In genomic region chr15:39781967-39782292, GRCh38 we compare ENCODE assay signal across 8 cellular contexts. TPM values are rescaled to one million over a fixed set of nuclear protein-coding genes. Genes with fewer than 3 reads are reported as not detected.
A peak's percentile ranks its signal among the peaks of the same experiment; 100 is the strongest.
DNase-seq lines count a peak whose midpoint lies in the region; FAIRE-seq and TF ChIP-seq lines count a peak whose summit lies in the region.

No MANE protein-coding gene starts in this region.

- H2BK5ac ChIP-seq in neuronal stem cell (ENCODE audit: low read length): no peak overlapping the region

- no peak overlapping the region for H2BK15ac ChIP-seq in neuronal stem cell (ENCODE audit: low read length)

- H3K4me3 Mint-ChIP-seq in CD8-positive, alpha-beta memory T cell: peak overlapping the region; percentile 82 to 98 (median 96)

- peak overlapping the region; percentile 65 to 96 (median 90) for H3K27ac Mint-ChIP-seq in CD8-positive, alpha-beta memory T cell

- peak overlapping the region; percentile 98 for H2AFZ ChIP-seq in neuronal stem cell (ENCODE audit: low read length)

- H3K36me3 ChIP-seq in CD8-positive, alpha-beta memory T cell (ENCODE audit: insufficient read depth, low read length): no peaks in the 10 kb centered on the region
- no peaks in the 10 kb centered on the region for H3K36me3 ChIP-seq in duodenal mucosa (ENCODE audit: control insufficient read depth in 1 of 2, insufficient read depth in 2 of 2, low read length in 2 of 2)
- H3K36me3 ChIP-seq in neuronal stem cell (replicated peaks in 1 of 2; ENCODE audit: control insufficient read depth in 2 of 2, insufficient read depth in 2 of 2, low read length in 2 of 2): peaks cover 0 to 8% of the 10 kb centered on the region in 2 donors

- no peak overlapping the region for H4K8ac ChIP-seq in neuronal stem cell (ENCODE audit: low read depth, low read length)

- no peak overlapping the region for H2AK5ac ChIP-seq in neuronal stem cell (ENCODE audit: low read depth, low read length)

- H3K27me3 Mint-ChIP-seq in CD8-positive, alpha-beta memory T cell: peaks cover 4% of the 10 kb centered on the region in 2 donors

- H3K4ac ChIP-seq in neuronal stem cell (ENCODE audit: low read length): no peak overlapping the region

- CTCF ChIA-PET in CD8-positive, alpha-beta memory T cell (lab: Charles Lee): interaction anchor here (1.2 to 1.3 kb wide), 3 partner anchors 25 to 497 kb away, joined by 3 to 5 read pairs (median 3); no protein-coding TSS in a partner anchor

- no CpG with 5 or more reads among the region's 2 CpGs for WGBS in neuronal stem cell (ENCODE audit: extremely low coverage in 2 of 2, insufficient read length in 2 of 2, insufficient replicate concordance in 1 of 2), 2 donors

- H3K79me1 ChIP-seq in neuronal stem cell (ENCODE audit: low read depth, low read length): no peaks in the 10 kb centered on the region

- H3K14ac ChIP-seq in neuronal stem cell (ENCODE audit: low read length): no peak overlapping the region

- no peak overlapping the region for H3K23ac ChIP-seq in neuronal stem cell (ENCODE audit: low read depth, low read length, poor library complexity)

- peaks cover 31% of the 10 kb centered on the region for H3K4me1 ChIP-seq in CD8-positive, alpha-beta memory T cell (ENCODE audit: insufficient read depth, low read length)
- H3K4me1 ChIP-seq in duodenal mucosa (ENCODE audit: control insufficient read depth in 1 of 2, insufficient read depth in 2 of 2, low read length in 2 of 2): peaks cover 9 to 16% of the 10 kb centered on the region in 2 donors
- H3K4me1 ChIP-seq in neuronal stem cell (ENCODE audit: control insufficient read depth in 2 of 2, insufficient read depth in 1 of 2, low read depth in 1 of 2, low read length in 2 of 2): peaks cover 8 to 25% of the 10 kb centered on the region in 2 donors

- H3K9ac ChIP-seq in duodenal mucosa (ENCODE audit: low read depth in 1 of 2, low read length in 2 of 2) (no peak overlapping the region), neuronal stem cell (ENCODE audit: low read depth, low read length, poor library complexity) (no peak overlapping the region)

- no peak overlapping the region for H3K18ac ChIP-seq in neuronal stem cell (ENCODE audit: low read length)

- H3K27ac ChIP-seq in CD8-positive, alpha-beta memory T cell (ENCODE audit: low read depth, low read length): peak overlapping the region; percentile 83
- no peak overlapping the region for H3K27ac ChIP-seq in duodenal mucosa (ENCODE audit: low read depth, low read length)
- H3K27ac ChIP-seq in neuronal stem cell (replicated peaks; ENCODE audit: low read length): peak overlapping the region; percentile 71

- no peak for FAIRE-seq in D721Med (lab: Jason Lieb, UNC)

- no peak overlapping the region for H2BK120ac ChIP-seq in neuronal stem cell (ENCODE audit: low read depth, low read length)

- DNase-seq in CD8-positive, alpha-beta memory T cell: no peak
- DNase-seq in NCI-H69 (lab: John Stamatoyannopoulos, UW) (peak; percentile 64), neuronal stem cell (ENCODE audit: low spot score) (no peak), D721Med (ENCODE audit: insufficient read length, low spot score) (no peak), posterior cingulate gyrus (no peak), A172 (ENCODE audit: low spot score) (no peak)
- no peak for DNase-seq in stimulated activated naive CD4-positive, alpha-beta T cell (lab: John Stamatoyannopoulos, UW)

- no peaks in the 10 kb centered on the region for H3K9me3 ChIP-seq in CD8-positive, alpha-beta memory T cell (ENCODE audit: low read length)
- H3K9me3 ChIP-seq in duodenal mucosa (ENCODE audit: control insufficient read depth in 1 of 2, low read length in 2 of 2) (no peaks in the 10 kb centered on the region), neuronal stem cell (replicated peaks in 1 of 2; ENCODE audit: control insufficient read depth in 2 of 2, insufficient read depth in 1 of 2, low read depth in 1 of 2, low read length in 2 of 2) (peaks cover 0 to 7% of the 10 kb centered on the region in 2 donors)

- H3K9me3 Mint-ChIP-seq in CD8-positive, alpha-beta memory T cell: no peaks in the 10 kb centered on the region

- peaks cover 42 to 58% (median 56%) of the 10 kb centered on the region in 3 donors for H3K4me1 Mint-ChIP-seq in CD8-positive, alpha-beta memory T cell

- TF ChIP-seq CTCF in D721Med (IDR thresholded peaks at IDR 0.05; ENCODE audit: insufficient read depth, missing control alignments): no peak

- H3K27me3 ChIP-seq in CD8-positive, alpha-beta memory T cell (ENCODE audit: insufficient read depth, low read length, poor library complexity, severe bottlenecking): no peaks in the 10 kb centered on the region
- H3K27me3 ChIP-seq in duodenal mucosa (ENCODE audit: control insufficient read depth in 1 of 2, insufficient read depth in 2 of 2, low read length in 2 of 2) (peaks cover 3% of the 10 kb centered on the region in 2 donors), neuronal stem cell (ENCODE audit: control insufficient read depth in 3 of 3, insufficient read depth in 3 of 3, low read depth in 1 of 3, low read length in 3 of 3) (no peaks in the 10 kb centered on the region)

- peaks cover 0 to 23% (median 2%) of the 10 kb centered on the region in 3 donors for H3K36me3 Mint-ChIP-seq in CD8-positive, alpha-beta memory T cell

- intact Hi-C loops in posterior cingulate gyrus (cut with DNase I): loop anchor here (2.0 to 10.0 kb wide), 4 partner anchors 150 to 493 kb away; partner anchors contain the start of genes BMF and EIF2AK4

- H2BK12ac ChIP-seq in neuronal stem cell (ENCODE audit: low read length): no peak overlapping the region

- POLR2A ChIA-PET in CD8-positive, alpha-beta memory T cell (lab: Charles Lee): no interaction called here

- H4K91ac ChIP-seq in neuronal stem cell (ENCODE audit: low read depth, low read length, poor library complexity): no peak overlapping the region

- H3K4me3 ChIP-seq in CD8-positive, alpha-beta memory T cell (ENCODE audit: low read length): peak overlapping the region; percentile 94
- H3K4me3 ChIP-seq in duodenal mucosa (ENCODE audit: low read depth in 1 of 2, low read length in 2 of 2): peak overlapping the region; percentile 95 to 96
- peak overlapping the region; percentile 57 to 67 for H3K4me3 ChIP-seq in neuronal stem cell (ENCODE audit: low read length in 2 of 2)

- no peak overlapping the region for H3K4me2 ChIP-seq in neuronal stem cell (ENCODE audit: insufficient read depth, low read length, poor library complexity, severe bottlenecking)

RNA-seq across cellular contexts. Expression of gene FSIP1, which starts 0.7 kb away (rescaled TPM):
- total RNA-seq in CD8-positive, alpha-beta memory T cell: under 1 TPM; 0.38 to 0.63 TPM
- polyA plus RNA-seq in CD8-positive, alpha-beta memory T cell: 1.3 TPM
- polyA plus RNA-seq in neuronal stem cell (2013, experiment 1 of 2): 1.3 TPM
- 1.1 TPM for polyA plus RNA-seq in neuronal stem cell (2013, experiment 2 of 2)
- 0.41 and 0.86 TPM in 2 replicates for total RNA-seq in A172 (2014; rRNA removed; shearing (Covaris generic))
